In the genomic region with DNA sequence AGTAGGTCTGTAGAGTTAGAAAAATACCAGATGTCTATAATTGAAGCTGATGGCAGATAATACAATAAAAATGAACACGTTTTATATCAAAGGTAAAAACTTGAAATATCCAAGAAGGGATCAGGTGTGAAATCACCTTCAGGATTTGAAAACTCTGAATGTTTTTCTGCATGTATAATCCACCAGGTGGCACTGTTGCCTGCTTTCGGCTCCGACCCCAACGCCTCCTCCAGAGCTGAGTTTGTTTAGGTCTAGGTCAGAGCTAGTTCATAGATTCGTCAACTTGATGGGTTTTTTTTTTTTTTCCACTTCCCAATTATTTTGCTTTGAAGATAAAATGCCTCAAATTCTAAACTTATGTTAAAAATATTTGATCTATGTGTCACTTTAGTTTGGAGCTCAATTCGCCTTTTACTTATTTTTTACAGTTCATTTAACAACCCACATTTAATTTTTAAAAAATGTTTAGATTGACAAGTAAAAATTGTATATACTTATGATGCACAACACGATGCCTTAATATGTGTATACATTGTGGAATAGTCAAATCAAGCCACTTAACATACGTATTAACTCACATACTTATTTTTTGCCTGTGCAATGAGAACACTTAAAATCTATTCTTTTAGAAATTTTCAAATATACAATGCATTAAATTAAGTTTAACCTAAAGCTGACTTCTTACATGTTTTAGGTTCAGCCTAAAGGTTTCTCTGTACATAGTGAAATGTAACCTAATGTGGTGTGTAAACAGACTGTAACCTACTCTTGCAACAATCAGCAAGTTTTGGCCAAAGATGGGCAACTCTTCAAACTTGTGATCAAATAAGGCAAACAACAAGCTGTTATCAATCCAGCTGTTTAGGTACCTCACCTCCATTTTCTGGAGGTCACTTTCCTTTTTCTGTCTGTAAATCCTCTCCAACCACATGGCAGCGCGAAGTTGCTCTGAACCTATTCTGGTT, we compare ENCODE assay signal across 8 cellular contexts. TPM values are rescaled to one million over a fixed set of nuclear protein-coding genes. Genes with fewer than 3 reads are reported as not detected.
A peak's percentile ranks its signal among the peaks of the same experiment; 100 is the strongest.
DNase-seq lines count a peak whose midpoint lies in the region; TF ChIP-seq lines count a peak whose summit lies in the region.

No MANE protein-coding gene starts in this region.

- H3K9me3 ChIP-seq in uterus: no peaks in the 10 kb centered on the region

- no peaks in the 10 kb centered on the region for H3K27me3 Mint-ChIP-seq in progenitor cell of endocrine pancreas

- H3K27ac ChIP-seq in uterus: no peak overlapping the region

- intact Hi-C loops in uterus (cut with DNase I; ENCODE audit: low total_unique reads): no loop called here

- no peak for TF ChIP-seq POLR2A in uterus (IDR thresholded peaks at IDR 0.05)

- TF ChIP-seq CTCF in progenitor cell of endocrine pancreas (IDR thresholded peaks at IDR 0.05; ENCODE audit: unreplicated experiment) (peak; percentile 90), uterus (IDR thresholded peaks at IDR 0.05) (peak; percentile 63 to 80 (median 66))

- peaks cover 15% of the 10 kb centered on the region for H3K36me3 Mint-ChIP-seq in progenitor cell of endocrine pancreas (ENCODE audit: insufficient read depth)

- H3K27ac Mint-ChIP-seq in progenitor cell of endocrine pancreas: no peak overlapping the region

- in situ Hi-C loops in SK-MEL-5 (cut with HindIII; ENCODE audit: low pct_unique_long_range_greater_than_20kb, low sequenced_read_pairs): no loop called here

- peaks cover 37% of the 10 kb centered on the region for H3K9me3 Mint-ChIP-seq in progenitor cell of endocrine pancreas (ENCODE audit: low read depth)

- peaks cover 13% of the 10 kb centered on the region for H3K4me1 Mint-ChIP-seq in progenitor cell of endocrine pancreas (ENCODE audit: low read depth)

- H3K4me3 ChIP-seq in uterus: no peak overlapping the region

- H3K4me1 ChIP-seq in uterus: no peaks in the 10 kb centered on the region

- no peak overlapping the region for H3K4me3 Mint-ChIP-seq in progenitor cell of endocrine pancreas (ENCODE audit: low read depth)

- no peaks in the 10 kb centered on the region for H3K27me3 ChIP-seq in uterus

- H3K36me3 ChIP-seq in uterus: no peaks in the 10 kb centered on the region

- DNase-seq in SIG-M5 treated with dmso at 0.1 percent for 504 hours (lab: John Stamatoyannopoulos, UW; ENCODE audit: unreplicated experiment): peak; percentile 53
- DNase-seq in SIG-M5 (lab: John Stamatoyannopoulos, UW): no peak
- DNase-seq in Kasumi-1 (lab: John Stamatoyannopoulos, UW): peak; percentile 62 to 75
- DNase-seq in SK-MEL-5 (ENCODE audit: low read depth, low spot score): peak; percentile 62
- DNase-seq in activated naive CD4-positive, alpha-beta T cell treated with anti-CD3 and anti-CD28 coated beads, Interleukin-2, amount 50 U/mL, for 16 hours: peak; percentile 49
- peak; percentile 4 for DNase-seq in glomerular endothelial cell (ENCODE audit: extremely low read depth, low read depth, low spot score)
- DNase-seq in progenitor cell of endocrine pancreas (ENCODE audit: low spot score, unreplicated experiment): peak; percentile 26
- peak; percentile 30 to 35 for DNase-seq in uterus

RNA-seq across cellular contexts. Expression of a gene that starts 39.4 kb away (rescaled TPM):
- 1.4 and 2.1 TPM in 2 replicates for total RNA-seq in SK-MEL-5 (2014; rRNA removed; shearing (Covaris generic))
- 1.1 and 1.7 TPM in 2 replicates for polyA plus RNA-seq in SK-MEL-5 (2015; cell fraction: cytosol; rRNA removed)
- 2.0 and 3.1 TPM in 2 replicates for polyA plus RNA-seq in SK-MEL-5 (2015; cell fraction: nucleus; rRNA removed)
- total RNA-seq in glomerular endothelial cell: 4.1 and 4.9 TPM in 2 replicates
- 11.5 and 11.9 TPM in 2 replicates for total RNA-seq in progenitor cell of endocrine pancreas
- total RNA-seq in uterus: 1 to 10 TPM; 1.3 to 9.1 (median 7.5) TPM
